Comparison of ENCODE assay signal across 10 cellular contexts in genomic region chr19:13922118-13922517, GRCh38. TPM values are rescaled to one million over a fixed set of nuclear protein-coding genes. Genes with fewer than 3 reads are reported as not detected.
A peak's percentile ranks its signal among the peaks of the same experiment; 100 is the strongest.
DNase-seq lines count a peak whose midpoint lies in the region; ATAC-seq, FAIRE-seq and TF ChIP-seq lines count a peak whose summit lies in the region.
"Not testable (repeated sequence)": the region's sequence is repeated elsewhere in the genome, so short reads cannot be mapped to it uniquely, and the experiment has no call there.
"Had no signal": no experiment of that assay in that cellular context is flagged by ENCODE, and none has a peak within 500 bp of the region (broad histone marks: within the 10 kb centered on the region; RNA-seq: fewer than 3 reads in every experiment).

No MANE protein-coding gene starts in this region.

- not testable (repeated sequence) for H3K4me1 ChIP-seq in HEK293 (ENCODE audit: control insufficient read depth, insufficient read depth, low read length)
- peaks cover 0 to 17% of the 10 kb centered on the region in 2 experiments; a peak in 2 of 5 replicates for H3K4me1 ChIP-seq in K562 (replicated peaks in 1 of 2; ENCODE audit: control insufficient read depth in 2 of 2, insufficient read depth in 2 of 2, low read length in 2 of 2)

- TF ChIP-seq EP300 in K562 (IDR thresholded peaks at IDR 0.05; ENCODE audit: low read length) = not testable (repeated sequence)

- not testable (repeated sequence) for H3K9ac ChIP-seq in K562 (ENCODE audit: insufficient read depth in 1 of 2, low read depth in 2 of 2, low read length in 2 of 2)

- H3K4me1 Mint-ChIP-seq in central memory CD8-positive, alpha-beta T cell; stimulated activated effector memory CD8-positive, alpha-beta T cell treated with anti-CD3 and anti-CD28 coated beads, Interleukin-12 subunit alpha, Interleukin-12 subunit beta, amount 100 ng/mL, for 72 hours: not testable (repeated sequence)
- H3K4me1 Mint-ChIP-seq in endothelial cell (ENCODE audit: unreplicated experiment) = peaks cover 10% of the 10 kb centered on the region

- not testable (repeated sequence) for TF ChIP-seq RAD21 in K562 (CRISPR knock-in tag; conservative IDR thresholded peaks at IDR 0.05 in 1 of 2, IDR thresholded peaks at IDR 0.05 in 1 of 2)

- not testable (repeated sequence) for H3K79me2 ChIP-seq in K562 (ENCODE audit: control insufficient read depth, insufficient read depth, low read length)

- H3K27ac Mint-ChIP-seq in central memory CD8-positive, alpha-beta T cell (ENCODE audit: low read depth) = peak overlapping the region; percentile 59
- peak overlapping the region; percentile 8 for H3K27ac Mint-ChIP-seq in endothelial cell (ENCODE audit: unreplicated experiment)
- peak overlapping the region; percentile 6 for H3K27ac Mint-ChIP-seq in stimulated activated effector memory CD8-positive, alpha-beta T cell treated with anti-CD3 and anti-CD28 coated beads, Interleukin-12 subunit alpha, Interleukin-12 subunit beta, amount 100 ng/mL, for 72 hours

- not testable (repeated sequence) for ATAC-seq in K562; central memory CD8-positive, alpha-beta T cell (replicated peaks; ENCODE audit: extremely low read depth, poor library complexity, severe bottlenecking); stimulated activated effector memory CD8-positive, alpha-beta T cell treated with anti-CD3 and anti-CD28 coated beads, Interleukin-12 subunit alpha, Interleukin-12 subunit beta, amount 100 ng/mL, for 72 hours

- not testable (repeated sequence) for FAIRE-seq in K562 (lab: Jason Lieb, UNC)

- not testable (repeated sequence) for H4K20me1 ChIP-seq in K562 (replicated peaks; ENCODE audit: control insufficient read depth, insufficient read depth, low read length)

- not testable (repeated sequence) for TF ChIP-seq POLR2A in K562 (conservative IDR thresholded peaks at IDR 0.05)

- in situ Hi-C loops in K562 (cut with MboI) = not testable (repeated sequence)

- DNase-seq in K562 (ENCODE audit: extremely low read depth in 1 of 4, low spot score in 3 of 4) = peak in 1 of 4 experiments; percentile 3
- not testable (repeated sequence) for DNase-seq in central memory CD8-positive, alpha-beta T cell (ENCODE audit: low spot score in 2 of 2); endothelial cell (ENCODE audit: low spot score); stimulated activated effector memory CD8-positive, alpha-beta T cell treated with anti-CD3 and anti-CD28 coated beads, Interleukin-12 subunit alpha, Interleukin-12 subunit beta, amount 100 ng/mL, for 72 hours (ENCODE audit: low spot score in 2 of 2)

- H3K4me3 ChIP-seq in HEK293 (ENCODE audit: low read depth, low read length); K562: not testable (repeated sequence)

- not testable (repeated sequence) for H3K9me3 ChIP-seq in HEK293 (ENCODE audit: control insufficient read depth, insufficient read depth, low read depth, low read length); K562 (replicated peaks; ENCODE audit: control insufficient read depth, insufficient read depth, low read depth, low read length)

- POLR2A ChIA-PET in HEK293 (lab: Yijun Ruan, JAX) (interaction anchor here (1.7 kb wide), 1 partner anchor 9 kb away, joined by 7 read pairs; no protein-coding TSS in a partner anchor), K562 (lab: Yijun Ruan, JAX) (interaction anchor here (0.8 to 4.3 kb wide), 3 partner anchors 11 to 87 kb away, joined by 3 to 21 read pairs (median 13); no protein-coding TSS in a partner anchor)

- not testable (repeated sequence) for H3K27me3 ChIP-seq in K562 (ENCODE audit: control insufficient read depth in 2 of 2, insufficient read depth in 2 of 2, low read length in 2 of 2)

- 79% methylated on average over 5 of the region's 6 CpGs for WGBS in K562 (ENCODE audit: insufficient coverage, low coverage, missing lambda C conversion rate)

- H3K36me3 ChIP-seq in HEK293 (ENCODE audit: control insufficient read depth in 2 of 2, insufficient read depth in 1 of 2, low read length in 2 of 2) = peaks cover 46 to 84% of the 10 kb centered on the region in 2 experiments
- H3K36me3 ChIP-seq in K562 (ENCODE audit: control insufficient read depth, insufficient read depth, low read length) = peaks cover 67% of the 10 kb centered on the region

- not testable (repeated sequence) for BruUV-seq in K562 (replicated peaks; lab: Mats Ljungman, UMichigan)

- not testable (repeated sequence) for H3K4me3 Mint-ChIP-seq in central memory CD8-positive, alpha-beta T cell; stimulated activated effector memory CD8-positive, alpha-beta T cell treated with anti-CD3 and anti-CD28 coated beads, Interleukin-12 subunit alpha, Interleukin-12 subunit beta, amount 100 ng/mL, for 72 hours
- H3K4me3 Mint-ChIP-seq in endothelial cell (ENCODE audit: unreplicated experiment) = peak overlapping the region; percentile 72

- not testable (repeated sequence) for TF ChIP-seq CTCF in HEK293 (tag by site-specific recombination; IDR thresholded peaks at IDR 0.05); K562 (IDR thresholded peaks at IDR 0.05 in 2 of 3, conservative IDR thresholded peaks at IDR 0.05 in 1 of 3; ENCODE audit: insufficient read depth in 2 of 3, low read depth in 1 of 3, low read length in 3 of 3); endothelial cell (IDR thresholded peaks at IDR 0.05; ENCODE audit: unreplicated experiment)

- not testable (repeated sequence) for H3K27ac ChIP-seq in HEK293 (ENCODE audit: extremely low read depth, low read depth, low read length); K562 (ENCODE audit: extremely low read depth, low read depth, low read length)

- not testable (repeated sequence) for H3K9me3 Mint-ChIP-seq in central memory CD8-positive, alpha-beta T cell; endothelial cell (ENCODE audit: unreplicated experiment); stimulated activated effector memory CD8-positive, alpha-beta T cell treated with anti-CD3 and anti-CD28 coated beads, Interleukin-12 subunit alpha, Interleukin-12 subunit beta, amount 100 ng/mL, for 72 hours

- peaks cover 28% of the 10 kb centered on the region for H3K36me3 Mint-ChIP-seq in central memory CD8-positive, alpha-beta T cell (ENCODE audit: insufficient read depth)
- peaks cover 35% of the 10 kb centered on the region for H3K36me3 Mint-ChIP-seq in endothelial cell (ENCODE audit: low read depth, unreplicated experiment)
- peaks cover 62% of the 10 kb centered on the region for H3K36me3 Mint-ChIP-seq in stimulated activated effector memory CD8-positive, alpha-beta T cell treated with anti-CD3 and anti-CD28 coated beads, Interleukin-12 subunit alpha, Interleukin-12 subunit beta, amount 100 ng/mL, for 72 hours

- H3K4me2 ChIP-seq in K562 (ENCODE audit: insufficient read depth, low read length) = not testable (repeated sequence)

- H3K9me1 ChIP-seq in K562 (ENCODE audit: control insufficient read depth, insufficient read depth, low read length) = not testable (repeated sequence)

- H3K27me3 Mint-ChIP-seq in central memory CD8-positive, alpha-beta T cell; endothelial cell (ENCODE audit: unreplicated experiment): not testable (repeated sequence)

- intact Hi-C loops in K562 (cut with micrococcal nuclease) = not testable (repeated sequence)

- CTCF ChIA-PET in HEK293 (lab: Yijun Ruan, JAX); K562 (lab: Yijun Ruan, JAX; ENCODE audit: low intra/inter-chr PET ratio): not testable (repeated sequence)

- not testable (repeated sequence) for H2AFZ ChIP-seq in K562 (ENCODE audit: low read depth, low read length)

RNA-seq across cellular contexts. Expression of gene PODNL1, which starts 16.1 kb away (rescaled TPM):
- total RNA-seq in K562 (2011; cell fraction: chromatin; rRNA removed; ENCODE audit: low replicate concordance) = 0.14 and 2.1 TPM in 2 replicates
- 0.53 and 1.2 TPM in 2 replicates for total RNA-seq in K562 (2011; cell fraction: nucleolus; rRNA removed)
- total RNA-seq in K562 (2011; cell fraction: nucleoplasm; rRNA removed) = 0.29 and 2.3 TPM in 2 replicates
- total RNA-seq in K562 (2014; rRNA removed) = 0.12 TPM in 1 of 2 replicates, not detected in the other
- total RNA-seq in K562 (2014; rRNA removed; fragmentation: Illumina TruSeq; extraction: Trizol) = not detected in 2 replicates
- total RNA-seq in K562 (2015; rRNA removed; fragmentation: Illumina TruSeq; extraction: Trizol) = 0.25 and 0.34 TPM in 2 replicates
- total RNA-seq in K562 (2021) = 0.40 and 0.47 TPM in 2 replicates
- 0.18 and 0.46 TPM in 2 replicates for polyA plus RNA-seq in K562 (2011; rRNA removed)
- polyA plus RNA-seq in K562 (2011; cell fraction: cytosol; rRNA removed) = 0.55 and 0.91 TPM in 2 replicates
- polyA plus RNA-seq in K562 (2011; cell fraction: nucleus; rRNA removed) = 0.18 and 0.60 TPM in 2 replicates
- 0.82 and 1.8 TPM in 2 replicates for polyA plus RNA-seq in K562 (2012)
- 0.22 and 0.42 TPM in 2 replicates for polyA plus RNA-seq in K562 (2014; fragmentation: Illumina TruSeq; extraction: Trizol)
- under 1 TPM in 1 of 2 experiments, not detected in 1; 0.24 TPM for polyA plus RNA-seq in K562 (2014; fragmentation: Nextera tagmentation; extraction: Ambion mirVana)
- 0.21 TPM in 1 of 2 replicates, not detected in the other for polyA plus RNA-seq in K562 (2014; rRNA removed)
- polyA minus RNA-seq in K562 (2011; rRNA and poly(A)+ RNA removed) = 0.42 TPM in 1 of 2 replicates, not detected in the other
- not detected in 2 replicates for polyA minus RNA-seq in K562 (2011; cell fraction: cytosol; rRNA and poly(A)+ RNA removed)
- 0.13 and 0.67 TPM in 2 replicates for polyA minus RNA-seq in K562 (2011; cell fraction: nucleus; rRNA and poly(A)+ RNA removed)
- not detected for total RNA-seq in endothelial cell (ENCODE audit: unreplicated experiment)
- total RNA-seq: A673; CD4-positive, alpha-beta memory T cell; CD4-positive, CD25-positive, alpha-beta regulatory T cell had no signal
- polyA plus RNA-seq: CD4-positive, alpha-beta memory T cell; CD8-positive, alpha-beta memory T cell had no signal

RNA-seq across cellular contexts. Expression of gene CC2D1A, which starts 16.1 kb away (rescaled TPM):
- 61.5 and 146 TPM in 2 replicates for total RNA-seq in K562 (2011; cell fraction: chromatin; rRNA removed; ENCODE audit: low replicate concordance)
- 72.1 and 79.4 TPM in 2 replicates for total RNA-seq in K562 (2011; cell fraction: nucleolus; rRNA removed)
- total RNA-seq in K562 (2011; cell fraction: nucleoplasm; rRNA removed) = 61.5 and 70.7 TPM in 2 replicates
- total RNA-seq in K562 (2014; rRNA removed) = 17.9 and 18.8 TPM in 2 replicates
- total RNA-seq in K562 (2014; rRNA removed; fragmentation: Illumina TruSeq; extraction: Trizol) = 5.8 and 7.7 TPM in 2 replicates
- total RNA-seq in K562 (2015; rRNA removed; fragmentation: Illumina TruSeq; extraction: Trizol) = 12.0 and 12.9 TPM in 2 replicates
- total RNA-seq in K562 (2021) = 28.4 and 31.0 TPM in 2 replicates
- polyA plus RNA-seq in K562 (2011; rRNA removed) = 10.1 and 25.5 TPM in 2 replicates
- polyA plus RNA-seq in K562 (2011; cell fraction: cytosol; rRNA removed) = 8.9 and 11.7 TPM in 2 replicates
- 67.6 and 73.2 TPM in 2 replicates for polyA plus RNA-seq in K562 (2011; cell fraction: nucleus; rRNA removed)
- polyA plus RNA-seq in K562 (2012) = 17.9 and 39.2 TPM in 2 replicates
- 15.6 and 21.2 TPM in 2 replicates for polyA plus RNA-seq in K562 (2014; fragmentation: Illumina TruSeq; extraction: Trizol)
- polyA plus RNA-seq in K562 (2014; fragmentation: Nextera tagmentation; extraction: Ambion mirVana) = under 1 TPM; 0.32 to 0.42 TPM
- 26.7 and 27.1 TPM in 2 replicates for polyA plus RNA-seq in K562 (2014; rRNA removed)
- polyA minus RNA-seq in K562 (2011; rRNA and poly(A)+ RNA removed) = 8.3 and 8.9 TPM in 2 replicates
- polyA minus RNA-seq in K562 (2011; cell fraction: cytosol; rRNA and poly(A)+ RNA removed) = 9.0 and 11.1 TPM in 2 replicates
- polyA minus RNA-seq in K562 (2011; cell fraction: nucleus; rRNA and poly(A)+ RNA removed) = 15.9 and 19.3 TPM in 2 replicates
- total RNA-seq in endothelial cell (ENCODE audit: unreplicated experiment) = 17.1 TPM

RNA-seq across cellular contexts. Expression of gene BRME1, which starts 16.2 kb away (rescaled TPM):
- total RNA-seq in K562 (2011; cell fraction: chromatin; rRNA removed; ENCODE audit: low replicate concordance) = 4.2 and 15.2 TPM in 2 replicates
- total RNA-seq in K562 (2011; cell fraction: nucleolus; rRNA removed) = 11.3 and 15.2 TPM in 2 replicates
- 7.3 TPM in 2 replicates for total RNA-seq in K562 (2011; cell fraction: nucleoplasm; rRNA removed)
- total RNA-seq in K562 (2014; rRNA removed) (3.6 and 4.2 TPM in 2 replicates), K562 (2014; rRNA removed; fragmentation: Illumina TruSeq; extraction: Trizol) (1.9 and 2.4 TPM in 2 replicates), K562 (2015; rRNA removed; fragmentation: Illumina TruSeq; extraction: Trizol) (4.6 and 6.0 TPM in 2 replicates), K562 (2021) (5.9 and 6.1 TPM in 2 replicates), endothelial cell (ENCODE audit: unreplicated experiment) (3.4 TPM)
- polyA plus RNA-seq in K562 (2011; rRNA removed) (3.0 and 5.5 TPM in 2 replicates), K562 (2014; fragmentation: Illumina TruSeq; extraction: Trizol) (4.6 and 4.8 TPM in 2 replicates), K562 (2014; fragmentation: Nextera tagmentation; extraction: Ambion mirVana) (under 1 TPM; 0.75 to 0.88 TPM), K562 (2014; rRNA removed) (4.5 and 6.0 TPM in 2 replicates)
- polyA plus RNA-seq in K562 (2011; cell fraction: cytosol; rRNA removed) = 5.1 and 5.3 TPM in 2 replicates
- polyA plus RNA-seq in K562 (2011; cell fraction: nucleus; rRNA removed) = 13.5 and 15.3 TPM in 2 replicates
- 4.7 and 8.9 TPM in 2 replicates for polyA plus RNA-seq in K562 (2012)
- polyA minus RNA-seq in K562 (2011; rRNA and poly(A)+ RNA removed) = 1.4 and 1.6 TPM in 2 replicates
- polyA minus RNA-seq in K562 (2011; cell fraction: cytosol; rRNA and poly(A)+ RNA removed) = 1.4 and 4.5 TPM in 2 replicates
- 4.6 and 7.6 TPM in 2 replicates for polyA minus RNA-seq in K562 (2011; cell fraction: nucleus; rRNA and poly(A)+ RNA removed)

RNA-seq across cellular contexts. Expression of gene DCAF15, which starts 30.2 kb away (rescaled TPM):
- total RNA-seq in K562 (2011; cell fraction: chromatin; rRNA removed; ENCODE audit: low replicate concordance) = 49.6 and 162 TPM in 2 replicates
- 148 and 149 TPM in 2 replicates for total RNA-seq in K562 (2011; cell fraction: nucleolus; rRNA removed)
- total RNA-seq in K562 (2011; cell fraction: nucleoplasm; rRNA removed) = 55.0 and 76.5 TPM in 2 replicates
- total RNA-seq in K562 (2014; rRNA removed) (37.0 and 39.4 TPM in 2 replicates), K562 (2014; rRNA removed; fragmentation: Illumina TruSeq; extraction: Trizol) (10.4 and 13.6 TPM in 2 replicates), K562 (2015; rRNA removed; fragmentation: Illumina TruSeq; extraction: Trizol) (22.5 and 24.0 TPM in 2 replicates), K562 (2021) (63.2 and 68.5 TPM in 2 replicates), endothelial cell (ENCODE audit: unreplicated experiment) (53.0 TPM)
- polyA plus RNA-seq in K562 (2011; rRNA removed) (27.7 and 46.8 TPM in 2 replicates), K562 (2014; fragmentation: Illumina TruSeq; extraction: Trizol) (31.0 and 55.5 TPM in 2 replicates), K562 (2014; fragmentation: Nextera tagmentation; extraction: Ambion mirVana) (under 1 TPM; 0.17 to 0.56 TPM), K562 (2014; rRNA removed) (52.5 and 56.2 TPM in 2 replicates)
- polyA plus RNA-seq in K562 (2011; cell fraction: cytosol; rRNA removed) = 28.8 and 44.6 TPM in 2 replicates
- polyA plus RNA-seq in K562 (2011; cell fraction: nucleus; rRNA removed) = 228 and 347 TPM in 2 replicates
- 50.0 and 68.0 TPM in 2 replicates for polyA plus RNA-seq in K562 (2012)
- 14.2 and 17.7 TPM in 2 replicates for polyA minus RNA-seq in K562 (2011; rRNA and poly(A)+ RNA removed)
- polyA minus RNA-seq in K562 (2011; cell fraction: cytosol; rRNA and poly(A)+ RNA removed) = 19.0 and 22.3 TPM in 2 replicates
- 42.0 and 54.3 TPM in 2 replicates for polyA minus RNA-seq in K562 (2011; cell fraction: nucleus; rRNA and poly(A)+ RNA removed)

RNA-seq across cellular contexts. Expression of gene NANOS3, which starts 45.2 kb away (rescaled TPM):
- total RNA-seq in K562 (2011; cell fraction: chromatin; rRNA removed; ENCODE audit: low replicate concordance) = not detected in 2 replicates
- not detected in 2 replicates for total RNA-seq in K562 (2011; cell fraction: nucleolus; rRNA removed)
- total RNA-seq in K562 (2011; cell fraction: nucleoplasm; rRNA removed) = not detected in 2 replicates
- total RNA-seq in K562 (2014; rRNA removed) (not detected in 2 replicates), K562 (2014; rRNA removed; fragmentation: Illumina TruSeq; extraction: Trizol) (not detected in 2 replicates), K562 (2015; rRNA removed; fragmentation: Illumina TruSeq; extraction: Trizol) (not detected in 2 replicates), K562 (2021) (not detected in 2 replicates), endothelial cell (ENCODE audit: unreplicated experiment) (0.69 TPM)
- polyA plus RNA-seq in K562 (2011; rRNA removed) (not detected in 2 replicates), K562 (2014; fragmentation: Illumina TruSeq; extraction: Trizol) (not detected in 2 replicates), K562 (2014; fragmentation: Nextera tagmentation; extraction: Ambion mirVana) (not detected), K562 (2014; rRNA removed) (not detected in 2 replicates)
- polyA plus RNA-seq in K562 (2011; cell fraction: cytosol; rRNA removed) = not detected in 2 replicates
- polyA plus RNA-seq in K562 (2011; cell fraction: nucleus; rRNA removed) = not detected in 2 replicates
- polyA plus RNA-seq in K562 (2012) = not detected in 2 replicates
- polyA minus RNA-seq in K562 (2011; rRNA and poly(A)+ RNA removed) = not detected in 2 replicates
- not detected in 2 replicates for polyA minus RNA-seq in K562 (2011; cell fraction: cytosol; rRNA and poly(A)+ RNA removed)
- polyA minus RNA-seq in K562 (2011; cell fraction: nucleus; rRNA and poly(A)+ RNA removed) = not detected in 2 replicates
- total RNA-seq: CD4-positive, alpha-beta memory T cell; CD4-positive, CD25-positive, alpha-beta regulatory T cell had no signal
- polyA plus RNA-seq: CD14-positive monocyte; CD4-positive, alpha-beta memory T cell; CD4-positive, CD25-positive, alpha-beta regulatory T cell; CD8-positive, alpha-beta memory T cell had no signal

Comparison
In these comparisons a context has a peak if more than half of its experiments do, and no peak if none do; other contexts are left out.
1. H3K27ac Mint-ChIP-seq: peak in every context shown above with its lines; median percentile 59 in central memory CD8-positive, alpha-beta T cell; 8 in endothelial cell; 6 in stimulated activated effector memory CD8-positive, alpha-beta T cell treated with anti-CD3 and anti-CD28 coated beads, Interleukin-12 subunit alpha, Interleukin-12 subunit beta, amount 100 ng/mL, for 72 hours.